ENCODE assay signal across 10 cellular contexts in the genomic region with DNA sequence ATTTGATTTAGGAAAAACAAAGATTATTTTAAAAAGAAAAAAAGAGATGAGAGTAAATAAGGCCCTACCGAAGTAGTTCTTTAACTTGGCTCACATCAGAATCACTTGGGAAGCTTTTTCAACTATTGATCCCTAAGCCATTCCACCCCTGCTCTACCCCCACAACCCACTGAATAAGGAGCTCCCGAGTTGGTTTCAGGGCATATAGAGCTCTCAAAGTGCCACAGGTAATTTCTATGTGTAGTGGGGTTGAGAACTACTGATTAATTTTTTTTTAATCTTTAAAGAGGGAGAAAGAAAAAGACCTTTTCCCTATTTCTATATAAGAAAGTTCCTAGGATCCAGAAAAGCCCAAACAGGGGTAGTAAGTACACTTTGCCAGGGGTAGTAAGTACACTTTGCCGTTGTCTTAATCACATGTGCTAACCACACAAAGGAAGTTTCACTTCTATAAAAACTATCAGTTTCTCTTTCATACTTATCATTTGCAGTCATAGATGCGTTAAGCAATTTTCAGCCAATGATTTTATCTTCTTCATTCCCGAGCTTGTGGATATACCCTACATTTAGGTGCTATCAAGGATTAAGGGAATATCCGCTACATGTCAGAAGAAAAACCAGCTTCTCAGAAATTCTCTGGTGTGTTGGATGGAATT.
DNase-seq lines count a peak whose midpoint lies in the region; ATAC-seq and TF ChIP-seq lines count a peak whose summit lies in the region.
"Had no signal": no experiment of that assay in that cellular context is flagged by ENCODE, and none has a peak within 500 bp of the region (broad histone marks: within the 10 kb centered on the region; RNA-seq: fewer than 3 reads in every experiment).

No MANE protein-coding gene starts in this region.

- no peaks in the 10 kb centered on the region for H3K36me3 ChIP-seq in DOHH2 (ENCODE audit: control insufficient read depth, low read length)
- no peaks in the 10 kb centered on the region for H3K36me3 ChIP-seq in left ventricle myocardium inferior

- H3K27ac Mint-ChIP-seq in activated B cell treated with CpG ODN at 0.5 μM for 24 hours (peak overlapping the region; percentile 55), T-cell (no peak overlapping the region)

- no peaks in the 10 kb centered on the region for H3K79me2 ChIP-seq in DOHH2 (ENCODE audit: control insufficient read depth, low read length)

- no peaks in the 10 kb centered on the region for H3K9me2 ChIP-seq in DOHH2 (replicated peaks; ENCODE audit: control insufficient read depth, low read length)

- ATAC-seq in GM19397 (IDR thresholded peaks at IDR 0.05; ENCODE audit: unreplicated experiment) (peak; percentile 80), HG03108 (IDR thresholded peaks at IDR 0.05; ENCODE audit: unreplicated experiment) (peak; percentile 99), activated B cell treated with CpG ODN at 0.5 μM for 24 hours (ENCODE audit: low read depth) (peak; percentile 94), Right ventricle myocardium superior (ENCODE audit: poor library complexity) (no peak), T-cell (replicated peaks in 1 of 4) (no peak)

- peak overlapping the region; percentile 17 for H3K4me3 Mint-ChIP-seq in activated B cell treated with CpG ODN at 0.5 μM for 24 hours
- no peak overlapping the region for H3K4me3 Mint-ChIP-seq in T-cell

- H3K4me2 ChIP-seq in DOHH2 (ENCODE audit: low read length) = peak overlapping the region; percentile 57

- H3K27me3 ChIP-seq in DOHH2 (ENCODE audit: control insufficient read depth, low read length) (no peaks in the 10 kb centered on the region; the same call in 1 of the 2 replicates), left ventricle myocardium inferior (ENCODE audit: low read depth) (no peaks in the 10 kb centered on the region)

- peaks cover 3% of the 10 kb centered on the region for H3K27me3 Mint-ChIP-seq in activated B cell treated with CpG ODN at 0.5 μM for 24 hours
- peaks cover 0 to 11% of the 10 kb centered on the region in 2 donors for H3K27me3 Mint-ChIP-seq in T-cell

- peaks cover 19% of the 10 kb centered on the region for H3K4me1 Mint-ChIP-seq in activated B cell treated with CpG ODN at 0.5 μM for 24 hours
- peaks cover 0 to 5% (median 2%) of the 10 kb centered on the region in 3 donors for H3K4me1 Mint-ChIP-seq in T-cell

- POLR2A ChIA-PET in activated B cell treated with CpG ODN at 0.5 μM for 24 hours (lab: Charles Lee) = interaction anchor here (0.9 to 1.8 kb wide), 4 partner anchors 13 to 43 kb away, joined by 4 to 5 read pairs (median 5); no protein-coding TSS in a partner anchor
- POLR2A ChIA-PET in T-cell (lab: Charles Lee) = no interaction called here

- intact Hi-C loops in activated B cell treated with CpG ODN at 0.5 μM for 24 hours (cut with micrococcal nuclease) (loop anchor here (1.0 to 5.0 kb wide), 2 partner anchors 37 to 43 kb away; no protein-coding TSS in a partner anchor), Right ventricle myocardium superior (cut with DNase I) (no loop called here), left ventricle myocardium inferior (cut with micrococcal nuclease) (no loop called here)

- H3K4me1 ChIP-seq in DOHH2 (ENCODE audit: control insufficient read depth, low read length) = peaks cover 17% of the 10 kb centered on the region
- H3K4me1 ChIP-seq in left ventricle myocardium inferior = no peaks in the 10 kb centered on the region

- H3K36me3 Mint-ChIP-seq in activated B cell treated with CpG ODN at 0.5 μM for 24 hours (ENCODE audit: low read depth) (no peaks in the 10 kb centered on the region), T-cell (no peaks in the 10 kb centered on the region)

- DNase-seq in activated B cell treated with CpG ODN at 0.5 μM for 24 hours (no peak), mucosa of gallbladder (ENCODE audit: low spot score) (no peak), Right ventricle myocardium superior (no peak), T-cell (no peak), left ventricle myocardium inferior (no peak)
- DNase-seq: DMS 273 treated with DMSO at 0.1 percent for 48 hours, NCI-H1436 treated with DMSO at 0.1 percent for 48 hours had no signal

- no peaks in the 10 kb centered on the region for H3K9me3 Mint-ChIP-seq in activated B cell treated with CpG ODN at 0.5 μM for 24 hours
- H3K9me3 Mint-ChIP-seq in T-cell = no peaks in the 10 kb centered on the region

- TF ChIP-seq CTCF in DOHH2 (IDR thresholded peaks at IDR 0.05; ENCODE audit: low read depth, low read length, poor library complexity, severe bottlenecking) (no peak), activated B cell treated with CpG ODN at 0.5 μM for 24 hours (IDR thresholded peaks at IDR 0.05) (no peak), left ventricle myocardium inferior (IDR thresholded peaks at IDR 0.05; ENCODE audit: borderline replicate concordance) (no peak)

- H4K20me1 ChIP-seq in DOHH2 (ENCODE audit: control insufficient read depth, insufficient read depth, low read depth, low read length) = no peaks in the 10 kb centered on the region

- H3F3A ChIP-seq in DOHH2 (ENCODE audit: control insufficient read depth, insufficient read depth) = no peaks in the 10 kb centered on the region

- peak overlapping the region; percentile 37; the same call in 1 of the 2 replicates for H3K4me3 ChIP-seq in DOHH2 (ENCODE audit: low read length)
- H3K4me3 ChIP-seq in left ventricle myocardium inferior = no peak overlapping the region

- H3K27ac ChIP-seq in DOHH2 (ENCODE audit: low read depth, low read length) (no peak overlapping the region), left ventricle myocardium inferior (replicated peaks) (no peak overlapping the region)

- no peaks in the 10 kb centered on the region; the same call in 1 of the 2 replicates for H3K9me3 ChIP-seq in DOHH2 (ENCODE audit: control insufficient read depth, insufficient read depth, low read length)
- no peaks in the 10 kb centered on the region for H3K9me3 ChIP-seq in left ventricle myocardium inferior (replicated peaks)

- CTCF ChIA-PET in activated B cell treated with CpG ODN at 0.5 μM for 24 hours (lab: Charles Lee) = no interaction called here
- CTCF ChIA-PET in T-cell (lab: Charles Lee) = no interaction called here

Comparison
In these comparisons a context has a peak if more than half of its experiments do, and no peak if none do; other contexts are left out.
1. ATAC-seq: peak in GM19397 (single experiment), HG03108 (single experiment) and activated B cell treated with CpG ODN at 0.5 μM for 24 hours (single experiment); none in Right ventricle myocardium superior (single experiment) and T-cell (0 of 4).